Comparison of ENCODE assay signal across 1 cellular context in the genomic region with DNA sequence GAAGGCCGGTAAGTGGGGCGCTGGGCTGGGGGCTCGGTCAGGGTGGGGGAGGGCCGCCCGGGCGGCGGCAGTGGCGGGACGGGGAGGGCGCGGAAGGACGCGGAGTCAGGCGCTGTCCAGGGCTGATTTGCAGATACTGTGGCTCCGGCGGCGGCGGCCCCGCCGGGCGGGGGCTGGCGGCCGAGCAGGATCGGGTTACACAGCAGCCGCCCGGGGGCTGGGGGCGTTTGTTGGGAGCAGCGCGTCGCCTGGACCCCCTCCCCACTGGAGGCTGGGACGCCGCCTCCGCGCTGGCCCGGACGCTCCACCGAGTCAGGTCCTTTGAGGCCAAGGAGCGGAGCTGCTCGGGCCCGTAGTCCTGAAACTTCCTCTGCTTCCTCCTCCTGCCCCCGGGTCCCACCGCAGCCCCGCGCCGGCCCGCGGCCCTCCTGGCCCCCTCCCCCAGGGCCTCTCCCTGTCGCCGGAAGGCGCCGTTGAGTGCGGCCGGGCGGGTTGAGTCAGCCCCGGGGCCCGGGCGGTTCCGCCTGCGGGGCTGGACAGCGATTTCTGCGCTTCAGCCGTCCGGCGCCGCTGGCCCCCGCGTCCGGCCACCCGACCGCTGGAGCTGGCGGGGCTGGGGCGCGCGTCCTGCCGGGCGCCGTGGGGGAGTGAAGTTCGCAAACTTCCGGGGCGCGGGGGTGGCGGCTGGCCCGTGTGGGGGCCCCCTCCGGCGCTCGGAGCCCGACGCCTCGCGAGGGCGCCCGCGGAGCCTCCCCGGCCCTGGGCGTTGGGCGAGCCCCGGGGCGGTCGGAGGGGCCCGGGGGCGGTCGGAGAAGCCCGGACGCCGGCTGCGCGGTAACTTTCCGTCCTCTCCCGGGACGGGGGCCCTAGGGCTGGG.
TF ChIP-seq lines count a peak whose summit lies in the region.

No MANE protein-coding gene starts in this region.

TF ChIP-seq in K562, 482 proteins besides CTCF, POLR2A, EP300 and RAD21 (continued from another document and continues in another):
- TF ChIP-seq CBFB (CRISPR knock-in tag; IDR thresholded peaks at IDR 0.05) (no peak), TEAD2 (tag; IDR thresholded peaks at IDR 0.05) (no peak), ZNF589 (CRISPR knock-in tag; IDR thresholded peaks at IDR 0.05; ENCODE audit: low read depth) (peak; percentile 60; the same call in 1 of the 2 replicates), MEF2D (tag; conservative IDR thresholded peaks at IDR 0.05; ENCODE audit: low read depth) (no peak), ZNF445 (CRISPR knock-in tag; IDR thresholded peaks at IDR 0.05; ENCODE audit: low read depth) (no peak), ZNF583 (CRISPR knock-in tag; IDR thresholded peaks at IDR 0.05) (0 out of 2 replicates have a peak, but pooled peaks have one; percentile 37), STAG1 (CRISPR knock-in tag; IDR thresholded peaks at IDR 0.05; ENCODE audit: borderline replicate concordance) (no peak), FOXK2 (conservative IDR thresholded peaks at IDR 0.05 in 1 of 2, IDR thresholded peaks at IDR 0.05 in 1 of 2; ENCODE audit: low read depth in 2 of 2) (no peak), IRF2 (CRISPR knock-in tag; IDR thresholded peaks at IDR 0.05) (no peak), FOXK1 (CRISPR knock-in tag; IDR thresholded peaks at IDR 0.05; ENCODE audit: borderline replicate concordance) (no peak), ARNT (IDR thresholded peaks at IDR 0.05) (no peak), KHSRP (IDR thresholded peaks at IDR 0.05) (no peak), FOXA1 (IDR thresholded peaks at IDR 0.05; ENCODE audit: borderline replicate concordance) (no peak), ZKSCAN1 (IDR thresholded peaks at IDR 0.05; ENCODE audit: low read depth, low read length) (no peak), WHSC1 (IDR thresholded peaks at IDR 0.05; ENCODE audit: low read length) (no peak), ZNF780A (CRISPR knock-in tag; IDR thresholded peaks at IDR 0.05) (no peak), GTF2A2 (tag; IDR thresholded peaks at IDR 0.05) (no peak), SREBF2 (CRISPR knock-in tag; IDR thresholded peaks at IDR 0.05) (no peak), LEF1 (IDR thresholded peaks at IDR 0.05) (no peak), CAMTA2 (CRISPR knock-in tag; conservative IDR thresholded peaks at IDR 0.05) (no peak), NCOA2 (IDR thresholded peaks at IDR 0.05; ENCODE audit: partially characterized antibody in 2 of 2) (no peak), TCF3 (CRISPR knock-in tag; IDR thresholded peaks at IDR 0.05) (no peak), ZZZ3 (IDR thresholded peaks at IDR 0.05) (no peak), ZKSCAN8 (CRISPR knock-in tag; IDR thresholded peaks at IDR 0.05) (no peak), BRD9 (IDR thresholded peaks at IDR 0.05; ENCODE audit: low read depth, partially characterized antibody) (no peak), RNF2 (IDR thresholded peaks at IDR 0.05) (no peak), RHOXF2B (CRISPR knock-in tag; conservative IDR thresholded peaks at IDR 0.05) (no peak)
- TF ChIP-seq, protein P1, sequence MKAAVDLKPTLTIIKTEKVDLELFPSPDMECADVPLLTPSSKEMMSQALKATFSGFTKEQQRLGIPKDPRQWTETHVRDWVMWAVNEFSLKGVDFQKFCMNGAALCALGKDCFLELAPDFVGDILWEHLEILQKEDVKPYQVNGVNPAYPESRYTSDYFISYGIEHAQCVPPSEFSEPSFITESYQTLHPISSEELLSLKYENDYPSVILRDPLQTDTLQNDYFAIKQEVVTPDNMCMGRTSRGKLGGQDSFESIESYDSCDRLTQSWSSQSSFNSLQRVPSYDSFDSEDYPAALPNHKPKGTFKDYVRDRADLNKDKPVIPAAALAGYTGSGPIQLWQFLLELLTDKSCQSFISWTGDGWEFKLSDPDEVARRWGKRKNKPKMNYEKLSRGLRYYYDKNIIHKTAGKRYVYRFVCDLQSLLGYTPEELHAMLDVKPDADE (conservative IDR thresholded peaks at IDR 0.05; ENCODE audit: control insufficient read depth, low read depth, low read length): peak; percentile 52
- TF ChIP-seq, protein P2, sequence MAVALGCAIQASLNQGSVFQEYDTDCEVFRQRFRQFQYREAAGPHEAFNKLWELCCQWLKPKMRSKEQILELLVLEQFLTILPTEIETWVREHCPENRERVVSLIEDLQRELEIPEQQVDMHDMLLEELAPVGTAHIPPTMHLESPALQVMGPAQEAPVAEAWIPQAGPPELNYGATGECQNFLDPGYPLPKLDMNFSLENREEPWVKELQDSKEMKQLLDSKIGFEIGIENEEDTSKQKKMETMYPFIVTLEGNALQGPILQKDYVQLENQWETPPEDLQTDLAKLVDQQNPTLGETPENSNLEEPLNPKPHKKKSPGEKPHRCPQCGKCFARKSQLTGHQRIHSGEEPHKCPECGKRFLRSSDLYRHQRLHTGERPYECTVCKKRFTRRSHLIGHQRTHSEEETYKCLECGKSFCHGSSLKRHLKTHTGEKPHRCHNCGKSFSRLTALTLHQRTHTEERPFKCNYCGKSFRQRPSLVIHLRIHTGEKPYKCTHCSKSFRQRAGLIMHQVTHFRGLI (CRISPR knock-in tag; IDR thresholded peaks at IDR 0.05): no peak
- TF ChIP-seq, protein P3, sequence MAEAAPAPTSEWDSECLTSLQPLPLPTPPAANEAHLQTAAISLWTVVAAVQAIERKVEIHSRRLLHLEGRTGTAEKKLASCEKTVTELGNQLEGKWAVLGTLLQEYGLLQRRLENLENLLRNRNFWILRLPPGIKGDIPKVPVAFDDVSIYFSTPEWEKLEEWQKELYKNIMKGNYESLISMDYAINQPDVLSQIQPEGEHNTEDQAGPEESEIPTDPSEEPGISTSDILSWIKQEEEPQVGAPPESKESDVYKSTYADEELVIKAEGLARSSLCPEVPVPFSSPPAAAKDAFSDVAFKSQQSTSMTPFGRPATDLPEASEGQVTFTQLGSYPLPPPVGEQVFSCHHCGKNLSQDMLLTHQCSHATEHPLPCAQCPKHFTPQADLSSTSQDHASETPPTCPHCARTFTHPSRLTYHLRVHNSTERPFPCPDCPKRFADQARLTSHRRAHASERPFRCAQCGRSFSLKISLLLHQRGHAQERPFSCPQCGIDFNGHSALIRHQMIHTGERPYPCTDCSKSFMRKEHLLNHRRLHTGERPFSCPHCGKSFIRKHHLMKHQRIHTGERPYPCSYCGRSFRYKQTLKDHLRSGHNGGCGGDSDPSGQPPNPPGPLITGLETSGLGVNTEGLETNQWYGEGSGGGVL (CRISPR knock-in tag; IDR thresholded peaks at IDR 0.05): no peak
- TF ChIP-seq, protein P4, sequence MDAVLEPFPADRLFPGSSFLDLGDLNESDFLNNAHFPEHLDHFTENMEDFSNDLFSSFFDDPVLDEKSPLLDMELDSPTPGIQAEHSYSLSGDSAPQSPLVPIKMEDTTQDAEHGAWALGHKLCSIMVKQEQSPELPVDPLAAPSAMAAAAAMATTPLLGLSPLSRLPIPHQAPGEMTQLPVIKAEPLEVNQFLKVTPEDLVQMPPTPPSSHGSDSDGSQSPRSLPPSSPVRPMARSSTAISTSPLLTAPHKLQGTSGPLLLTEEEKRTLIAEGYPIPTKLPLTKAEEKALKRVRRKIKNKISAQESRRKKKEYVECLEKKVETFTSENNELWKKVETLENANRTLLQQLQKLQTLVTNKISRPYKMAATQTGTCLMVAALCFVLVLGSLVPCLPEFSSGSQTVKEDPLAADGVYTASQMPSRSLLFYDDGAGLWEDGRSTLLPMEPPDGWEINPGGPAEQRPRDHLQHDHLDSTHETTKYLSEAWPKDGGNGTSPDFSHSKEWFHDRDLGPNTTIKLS (IDR thresholded peaks at IDR 0.05; ENCODE audit: borderline replicate concordance, low read depth): no peak
- TF ChIP-seq, protein P5, sequence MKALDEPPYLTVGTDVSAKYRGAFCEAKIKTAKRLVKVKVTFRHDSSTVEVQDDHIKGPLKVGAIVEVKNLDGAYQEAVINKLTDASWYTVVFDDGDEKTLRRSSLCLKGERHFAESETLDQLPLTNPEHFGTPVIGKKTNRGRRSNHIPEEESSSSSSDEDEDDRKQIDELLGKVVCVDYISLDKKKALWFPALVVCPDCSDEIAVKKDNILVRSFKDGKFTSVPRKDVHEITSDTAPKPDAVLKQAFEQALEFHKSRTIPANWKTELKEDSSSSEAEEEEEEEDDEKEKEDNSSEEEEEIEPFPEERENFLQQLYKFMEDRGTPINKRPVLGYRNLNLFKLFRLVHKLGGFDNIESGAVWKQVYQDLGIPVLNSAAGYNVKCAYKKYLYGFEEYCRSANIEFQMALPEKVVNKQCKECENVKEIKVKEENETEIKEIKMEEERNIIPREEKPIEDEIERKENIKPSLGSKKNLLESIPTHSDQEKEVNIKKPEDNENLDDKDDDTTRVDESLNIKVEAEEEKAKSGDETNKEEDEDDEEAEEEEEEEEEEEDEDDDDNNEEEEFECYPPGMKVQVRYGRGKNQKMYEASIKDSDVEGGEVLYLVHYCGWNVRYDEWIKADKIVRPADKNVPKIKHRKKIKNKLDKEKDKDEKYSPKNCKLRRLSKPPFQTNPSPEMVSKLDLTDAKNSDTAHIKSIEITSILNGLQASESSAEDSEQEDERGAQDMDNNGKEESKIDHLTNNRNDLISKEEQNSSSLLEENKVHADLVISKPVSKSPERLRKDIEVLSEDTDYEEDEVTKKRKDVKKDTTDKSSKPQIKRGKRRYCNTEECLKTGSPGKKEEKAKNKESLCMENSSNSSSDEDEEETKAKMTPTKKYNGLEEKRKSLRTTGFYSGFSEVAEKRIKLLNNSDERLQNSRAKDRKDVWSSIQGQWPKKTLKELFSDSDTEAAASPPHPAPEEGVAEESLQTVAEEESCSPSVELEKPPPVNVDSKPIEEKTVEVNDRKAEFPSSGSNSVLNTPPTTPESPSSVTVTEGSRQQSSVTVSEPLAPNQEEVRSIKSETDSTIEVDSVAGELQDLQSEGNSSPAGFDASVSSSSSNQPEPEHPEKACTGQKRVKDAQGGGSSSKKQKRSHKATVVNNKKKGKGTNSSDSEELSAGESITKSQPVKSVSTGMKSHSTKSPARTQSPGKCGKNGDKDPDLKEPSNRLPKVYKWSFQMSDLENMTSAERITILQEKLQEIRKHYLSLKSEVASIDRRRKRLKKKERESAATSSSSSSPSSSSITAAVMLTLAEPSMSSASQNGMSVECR (CRISPR knock-in tag; IDR thresholded peaks at IDR 0.05): peak; percentile 85; the same call in 1 of the 2 replicates
- TF ChIP-seq, protein P6, sequence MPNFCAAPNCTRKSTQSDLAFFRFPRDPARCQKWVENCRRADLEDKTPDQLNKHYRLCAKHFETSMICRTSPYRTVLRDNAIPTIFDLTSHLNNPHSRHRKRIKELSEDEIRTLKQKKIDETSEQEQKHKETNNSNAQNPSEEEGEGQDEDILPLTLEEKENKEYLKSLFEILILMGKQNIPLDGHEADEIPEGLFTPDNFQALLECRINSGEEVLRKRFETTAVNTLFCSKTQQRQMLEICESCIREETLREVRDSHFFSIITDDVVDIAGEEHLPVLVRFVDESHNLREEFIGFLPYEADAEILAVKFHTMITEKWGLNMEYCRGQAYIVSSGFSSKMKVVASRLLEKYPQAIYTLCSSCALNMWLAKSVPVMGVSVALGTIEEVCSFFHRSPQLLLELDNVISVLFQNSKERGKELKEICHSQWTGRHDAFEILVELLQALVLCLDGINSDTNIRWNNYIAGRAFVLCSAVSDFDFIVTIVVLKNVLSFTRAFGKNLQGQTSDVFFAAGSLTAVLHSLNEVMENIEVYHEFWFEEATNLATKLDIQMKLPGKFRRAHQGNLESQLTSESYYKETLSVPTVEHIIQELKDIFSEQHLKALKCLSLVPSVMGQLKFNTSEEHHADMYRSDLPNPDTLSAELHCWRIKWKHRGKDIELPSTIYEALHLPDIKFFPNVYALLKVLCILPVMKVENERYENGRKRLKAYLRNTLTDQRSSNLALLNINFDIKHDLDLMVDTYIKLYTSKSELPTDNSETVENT (CRISPR knock-in tag; IDR thresholded peaks at IDR 0.05): no peak
- TF ChIP-seq, protein P7, sequence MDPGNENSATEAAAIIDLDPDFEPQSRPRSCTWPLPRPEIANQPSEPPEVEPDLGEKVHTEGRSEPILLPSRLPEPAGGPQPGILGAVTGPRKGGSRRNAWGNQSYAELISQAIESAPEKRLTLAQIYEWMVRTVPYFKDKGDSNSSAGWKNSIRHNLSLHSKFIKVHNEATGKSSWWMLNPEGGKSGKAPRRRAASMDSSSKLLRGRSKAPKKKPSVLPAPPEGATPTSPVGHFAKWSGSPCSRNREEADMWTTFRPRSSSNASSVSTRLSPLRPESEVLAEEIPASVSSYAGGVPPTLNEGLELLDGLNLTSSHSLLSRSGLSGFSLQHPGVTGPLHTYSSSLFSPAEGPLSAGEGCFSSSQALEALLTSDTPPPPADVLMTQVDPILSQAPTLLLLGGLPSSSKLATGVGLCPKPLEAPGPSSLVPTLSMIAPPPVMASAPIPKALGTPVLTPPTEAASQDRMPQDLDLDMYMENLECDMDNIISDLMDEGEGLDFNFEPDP (CRISPR knock-in tag; IDR thresholded peaks at IDR 0.05): no peak
- TF ChIP-seq, protein P8, sequence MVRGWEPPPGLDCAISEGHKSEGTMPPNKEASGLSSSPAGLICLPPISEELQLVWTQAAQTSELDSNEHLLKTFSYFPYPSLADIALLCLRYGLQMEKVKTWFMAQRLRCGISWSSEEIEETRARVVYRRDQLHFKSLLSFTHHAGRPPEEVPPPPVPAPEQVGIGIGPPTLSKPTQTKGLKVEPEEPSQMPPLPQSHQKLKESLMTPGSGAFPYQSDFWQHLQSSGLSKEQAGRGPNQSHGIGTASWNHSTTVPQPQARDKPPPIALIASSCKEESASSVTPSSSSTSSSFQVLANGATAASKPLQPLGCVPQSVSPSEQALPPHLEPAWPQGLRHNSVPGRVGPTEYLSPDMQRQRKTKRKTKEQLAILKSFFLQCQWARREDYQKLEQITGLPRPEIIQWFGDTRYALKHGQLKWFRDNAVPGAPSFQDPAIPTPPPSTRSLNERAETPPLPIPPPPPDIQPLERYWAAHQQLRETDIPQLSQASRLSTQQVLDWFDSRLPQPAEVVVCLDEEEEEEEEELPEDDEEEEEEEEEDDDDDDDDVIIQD (CRISPR knock-in tag; IDR thresholded peaks at IDR 0.05): no peak
